ENCODE assay signal across 26 cellular contexts in genomic region chr6:165266236-165267025, GRCh38. TPM values are rescaled to one million over a fixed set of nuclear protein-coding genes. Genes with fewer than 3 reads are reported as not detected.
"Had no signal": no experiment of that assay in that cellular context is flagged by ENCODE, and none has a peak within 500 bp of the region (broad histone marks: within the 10 kb centered on the region; RNA-seq: fewer than 3 reads in every experiment).

No MANE protein-coding gene starts in this region.

- H3K9me3 ChIP-seq: Peyer's patch had no signal

- H3K4me3 ChIP-seq: Peyer's patch had no signal

- H3K36me3 Mint-ChIP-seq: activated CD8-positive, alpha-beta memory T cell treated with anti-CD3 and anti-CD28 coated beads, Interleukin-2, amount 10 ng/mL, durations not matched to agents 7 days and 5 days; activated naive CD8-positive, alpha-beta T cell; WTC11 had no signal

- ATAC-seq: activated CD8-positive, alpha-beta memory T cell treated with anti-CD3 and anti-CD28 coated beads, Interleukin-2, amount 10 ng/mL, durations not matched to agents 7 days and 5 days; activated T-cell treated with anti-CD3 and anti-CD28 coated beads, Interleukin-2, amount 50 U/mL, for 4 hours; activated T-helper 17 cell treated with anti-CD3 and anti-CD28 coated beads, Interleukin-2, amount 50 U/mL, for 72 hours; WTC11 had no signal

- H3K36me3 ChIP-seq: Peyer's patch had no signal

- DNase-seq: activated CD4-positive, alpha-beta T cell treated with anti-CD3 and anti-CD28 coated beads for 48 hours; activated CD4-positive, alpha-beta T cell treated with anti-CD3 and anti-CD28 coated beads, Interleukin-2, amount 50 U/mL, for 4 hours; activated CD4-positive, CD25-positive, alpha-beta regulatory T cell treated with anti-CD3 and anti-CD28 coated beads, Interleukin-2, amount 50 U/mL, for 72 hours; activated CD8-positive, alpha-beta memory T cell treated with anti-CD3 and anti-CD28 coated beads, Interleukin-2, amount 10 ng/mL, durations not matched to agents 7 days and 5 days; activated gamma-delta T cell; activated naive CD4-positive, alpha-beta T cell treated with anti-CD3 and anti-CD28 coated beads for 36 hours; activated T-cell treated with anti-CD3 and anti-CD28 coated beads, Interleukin-2, amount 50 U/mL, for 4 hours; amygdala; IMR-90; Kasumi-1; KBM-7; NCI-H1048; NCI-H146; NCI-H187 treated with DMSO at 0.1 percent for 48 hours; NCI-H2081 treated with DMSO at 0.1 percent for 48 hours; NCI-H446; NCI-H524; Peyer's patch; SHP77; T-helper 9 cell had no signal

- H3K4me3 Mint-ChIP-seq: activated CD8-positive, alpha-beta memory T cell treated with anti-CD3 and anti-CD28 coated beads, Interleukin-2, amount 10 ng/mL, durations not matched to agents 7 days and 5 days; activated naive CD4-positive, alpha-beta T cell treated with anti-CD3 and anti-CD28 coated beads for 36 hours; activated naive CD8-positive, alpha-beta T cell; activated T-cell treated with anti-CD3 and anti-CD28 coated beads, Interleukin-2, amount 50 U/mL, for 4 hours; activated T-helper 17 cell treated with anti-CD3 and anti-CD28 coated beads, Interleukin-2, amount 50 U/mL, for 72 hours; T-helper 1 cell treated with Interleukin-12 subunit alpha and Interleukin-12 subunit beta and Interleukin-4 antibody, amounts not matched to agents 30 μg/mL and 1 μg/mL, for 36 hours; WTC11 had no signal

- H3K27ac Mint-ChIP-seq: activated CD8-positive, alpha-beta memory T cell treated with anti-CD3 and anti-CD28 coated beads, Interleukin-2, amount 10 ng/mL, durations not matched to agents 7 days and 5 days; activated naive CD4-positive, alpha-beta T cell treated with anti-CD3 and anti-CD28 coated beads for 36 hours; activated naive CD8-positive, alpha-beta T cell; activated T-helper 17 cell treated with anti-CD3 and anti-CD28 coated beads, Interleukin-2, amount 50 U/mL, for 72 hours; T-helper 1 cell treated with Interleukin-12 subunit alpha and Interleukin-12 subunit beta and Interleukin-4 antibody, amounts not matched to agents 30 μg/mL and 1 μg/mL, for 36 hours; WTC11 had no signal

- H3K27ac ChIP-seq: Peyer's patch had no signal

- H3K4me1 Mint-ChIP-seq: activated CD8-positive, alpha-beta memory T cell treated with anti-CD3 and anti-CD28 coated beads, Interleukin-2, amount 10 ng/mL, durations not matched to agents 7 days and 5 days; activated T-helper 17 cell treated with anti-CD3 and anti-CD28 coated beads, Interleukin-2, amount 50 U/mL, for 72 hours; WTC11 had no signal

- H3K4me1 ChIP-seq: Peyer's patch had no signal

- H3K27me3 Mint-ChIP-seq: activated CD8-positive, alpha-beta memory T cell treated with anti-CD3 and anti-CD28 coated beads, Interleukin-2, amount 10 ng/mL, durations not matched to agents 7 days and 5 days; activated T-helper 17 cell treated with anti-CD3 and anti-CD28 coated beads, Interleukin-2, amount 50 U/mL, for 72 hours had no signal

- H3K27me3 ChIP-seq: Peyer's patch had no signal

RNA-seq across cellular contexts. Expression of gene C6orf118, which starts 43.0 kb away (rescaled TPM):
- total RNA-seq: activated CD8-positive, alpha-beta memory T cell treated with anti-CD3 and anti-CD28 coated beads, Interleukin-2, amount 10 ng/mL, durations not matched to agents 7 days and 5 days; activated naive CD4-positive, alpha-beta T cell treated with anti-CD3 and anti-CD28 coated beads for 36 hours; activated T-cell treated with anti-CD3 and anti-CD28 coated beads, Interleukin-2, amount 50 U/mL, for 4 hours; activated T-helper 17 cell treated with anti-CD3 and anti-CD28 coated beads, Interleukin-2, amount 50 U/mL, for 72 hours; IMR-90; M059J; Peyer's patch; SK-MEL-5 had no signal
- polyA plus RNA-seq: IMR-90 had no signal
